Comparison of ENCODE assay signal across 19 cellular contexts in genomic region chr2:176986579-176986978, GRCh38.
DNase-seq lines count a peak whose midpoint lies in the region; ATAC-seq and TF ChIP-seq lines count a peak whose summit lies in the region.
"Had no signal": no experiment of that assay in that cellular context is flagged by ENCODE, and none has a peak within 500 bp of the region (broad histone marks: within the 10 kb centered on the region; RNA-seq: fewer than 3 reads in every experiment).

No MANE protein-coding gene starts in this region.

- no peak overlapping the region for H3K4me3 Mint-ChIP-seq in stimulated activated naive CD8-positive, alpha-beta T cell treated with anti-CD3 and anti-CD28 coated beads, Interleukin-15, amount 100 ng/mL, for 72 hours
- H3K4me3 Mint-ChIP-seq: CD8-positive, alpha-beta T cell; IgD-negative memory B cell had no signal

- DNase-seq in D341Med (ENCODE audit: low spot score): peak; percentile 33
- DNase-seq in NCI-H1092 treated with DMSO at 0.1 percent for 48 hours (lab: John Stamatoyannopoulos, UW): peak; percentile 44
- DNase-seq in NCI-H2227 (lab: John Stamatoyannopoulos, UW; ENCODE audit: unreplicated experiment): peak; percentile 20
- DNase-seq in erythroblast (lab: John Stamatoyannopoulos, UW): no peak
- no peak for DNase-seq in stimulated activated naive CD8-positive, alpha-beta T cell treated with anti-CD3 and anti-CD28 coated beads, Interleukin-15, amount 100 ng/mL, for 72 hours
- DNase-seq in foreskin melanocyte: no peak
- DNase-seq: AML-193; CD8-positive, alpha-beta T cell; MV-4-11; NCI-H1436; NCI-H2081; NCI-H226; NCI-H510A treated with DMSO at 0.1 percent for 48 hours; NCI-H774; T-helper 2 cell had no signal

- no peaks in the 10 kb centered on the region for H3K9me3 Mint-ChIP-seq in stimulated activated naive CD8-positive, alpha-beta T cell treated with anti-CD3 and anti-CD28 coated beads, Interleukin-15, amount 100 ng/mL, for 72 hours
- H3K9me3 Mint-ChIP-seq: CD8-positive, alpha-beta T cell; IgD-negative memory B cell had no signal

- peak overlapping the region in 1 of 2 donors; percentile 1 for H3K27ac Mint-ChIP-seq in stimulated activated naive CD8-positive, alpha-beta T cell treated with anti-CD3 and anti-CD28 coated beads, Interleukin-15, amount 100 ng/mL, for 72 hours
- H3K27ac Mint-ChIP-seq: CD8-positive, alpha-beta T cell; IgD-negative memory B cell had no signal

- ATAC-seq in SK-N-SH treated with all-trans-retinoic acid at 6 μM for 48 hours (no peak), HG03442 (IDR thresholded peaks at IDR 0.05; ENCODE audit: unreplicated experiment) (no peak)
- no peak for ATAC-seq in stimulated activated naive CD8-positive, alpha-beta T cell treated with anti-CD3 and anti-CD28 coated beads, Interleukin-15, amount 100 ng/mL, for 72 hours
- ATAC-seq: CD8-positive, alpha-beta T cell; Right ventricle myocardium inferior had no signal

- no peak for TF ChIP-seq POLR2A in erythroblast (IDR thresholded peaks at IDR 0.05; ENCODE audit: low read length)

- no peaks in the 10 kb centered on the region for H3K27me3 Mint-ChIP-seq in stimulated activated naive CD8-positive, alpha-beta T cell treated with anti-CD3 and anti-CD28 coated beads, Interleukin-15, amount 100 ng/mL, for 72 hours

- H3K4me1 Mint-ChIP-seq in stimulated activated naive CD8-positive, alpha-beta T cell treated with anti-CD3 and anti-CD28 coated beads, Interleukin-15, amount 100 ng/mL, for 72 hours: no peaks in the 10 kb centered on the region
- H3K4me1 Mint-ChIP-seq: IgD-negative memory B cell had no signal

TF ChIP-seq in SK-N-SH treated with all-trans-retinoic acid at 6 μM for 48 hours, 23 proteins besides CTCF, POLR2A, EP300 and RAD21:
- no peak for TF ChIP-seq RARB (CRISPR knock-in tag; IDR thresholded peaks at IDR 0.05)
- TF ChIP-seq CSDC2 (CRISPR knock-in tag; IDR thresholded peaks at IDR 0.05): no peak
- TF ChIP-seq ISL1 (CRISPR knock-in tag; IDR thresholded peaks at IDR 0.05): peak; percentile 90
- 0 out of 2 replicates have a peak, but pooled peaks have one; percentile 32 for TF ChIP-seq ZFP3 (CRISPR knock-in tag; IDR thresholded peaks at IDR 0.05)

Comparison
In these comparisons a context has a peak if more than half of its experiments do, and no peak if none do; other contexts are left out.
1. DNase-seq: peak in D341Med (single experiment), NCI-H1092 treated with DMSO at 0.1 percent for 48 hours (single experiment) and NCI-H2227 (single experiment); none in erythroblast (0 of 2), stimulated activated naive CD8-positive, alpha-beta T cell treated with anti-CD3 and anti-CD28 coated beads, Interleukin-15, amount 100 ng/mL, for 72 hours (0 of 2) and foreskin melanocyte (single experiment).